In genomic region chr10:131803863-131804425, GRCh38 we compare ENCODE assay signal across 16 cellular contexts.
A peak's percentile ranks its signal among the peaks of the same experiment; 100 is the strongest.
DNase-seq lines count a peak whose midpoint lies in the region; ATAC-seq and TF ChIP-seq lines count a peak whose summit lies in the region.
"Had no signal": no experiment of that assay in that cellular context is flagged by ENCODE, and none has a peak within 500 bp of the region (broad histone marks: within the 10 kb centered on the region; RNA-seq: fewer than 3 reads in every experiment).

No MANE protein-coding gene starts in this region.

- H3K27me3 Mint-ChIP-seq in activated CD8-positive, alpha-beta memory T cell treated with anti-CD3 and anti-CD28 coated beads, Interleukin-2, amount 10 ng/mL, durations not matched to agents 7 days and 5 days: no peaks in the 10 kb centered on the region
- peaks cover 6% of the 10 kb centered on the region for H3K27me3 Mint-ChIP-seq in endodermal cell (ENCODE audit: insufficient read depth)
- H3K27me3 Mint-ChIP-seq in nephron progenitor cell (ENCODE audit: low read depth, poor library complexity): peaks cover 17% of the 10 kb centered on the region
- H3K27me3 Mint-ChIP-seq in type B pancreatic cell: peaks cover 13% of the 10 kb centered on the region
- peaks cover 0 to 13% (median 5%) of the 10 kb centered on the region in 5 donors for H3K27me3 Mint-ChIP-seq in naive thymus-derived CD8-positive, alpha-beta T cell

- no peaks in the 10 kb centered on the region for H3K36me3 Mint-ChIP-seq in activated CD8-positive, alpha-beta memory T cell treated with anti-CD3 and anti-CD28 coated beads, Interleukin-2, amount 10 ng/mL, durations not matched to agents 7 days and 5 days
- H3K36me3 Mint-ChIP-seq in endodermal cell (ENCODE audit: low read depth) (no peaks in the 10 kb centered on the region), nephron progenitor cell (ENCODE audit: low read depth) (peaks cover 6% of the 10 kb centered on the region), type B pancreatic cell (no peaks in the 10 kb centered on the region)
- H3K36me3 Mint-ChIP-seq in naive thymus-derived CD8-positive, alpha-beta T cell: peaks cover 0 to 16% (median 5%) of the 10 kb centered on the region in 3 donors

- no peak overlapping the region for H3K27ac ChIP-seq in endodermal cell (ENCODE audit: low read depth, low read length)

- H3K9me3 ChIP-seq in endodermal cell (ENCODE audit: control insufficient read depth, low read length): peaks cover 9% of the 10 kb centered on the region

- H3K9ac ChIP-seq in endodermal cell (ENCODE audit: extremely low read depth, low read length, poor library complexity, severe bottlenecking): no peak overlapping the region

- WGBS in endodermal cell (ENCODE audit: insufficient coverage in 1 of 2, insufficient read length in 1 of 2), 2 experiments: 82 to 92% methylated on average over 3 to 9 of the region's 9 CpGs

- no peaks in the 10 kb centered on the region for H3K27me3 ChIP-seq in endodermal cell (ENCODE audit: control insufficient read depth, insufficient read depth, low read length, poor library complexity, severe bottlenecking)

- H3K4me3 ChIP-seq in endodermal cell (ENCODE audit: low read length): no peak overlapping the region

- H3K4me1 ChIP-seq in endodermal cell (ENCODE audit: control insufficient read depth, insufficient read depth, low read length): peaks cover 3% of the 10 kb centered on the region

- POLR2A ChIA-PET in naive thymus-derived CD8-positive, alpha-beta T cell (lab: Charles Lee): no interaction called here

- H3K27ac Mint-ChIP-seq in activated CD8-positive, alpha-beta memory T cell treated with anti-CD3 and anti-CD28 coated beads, Interleukin-2, amount 10 ng/mL, durations not matched to agents 7 days and 5 days: no peak overlapping the region
- H3K27ac Mint-ChIP-seq in endodermal cell: no peak overlapping the region
- peak overlapping the region; percentile 86 for H3K27ac Mint-ChIP-seq in nephron progenitor cell
- no peak overlapping the region for H3K27ac Mint-ChIP-seq in type B pancreatic cell
- peak overlapping the region in 1 of 10 donors; percentile 63 for H3K27ac Mint-ChIP-seq in naive thymus-derived CD8-positive, alpha-beta T cell
- H3K27ac Mint-ChIP-seq: B cell; CD4-positive, alpha-beta T cell had no signal

- peaks cover 4% of the 10 kb centered on the region for H3K9me3 Mint-ChIP-seq in activated CD8-positive, alpha-beta memory T cell treated with anti-CD3 and anti-CD28 coated beads, Interleukin-2, amount 10 ng/mL, durations not matched to agents 7 days and 5 days (ENCODE audit: low read depth)
- peaks cover 15% of the 10 kb centered on the region for H3K9me3 Mint-ChIP-seq in endodermal cell
- peaks cover 18% of the 10 kb centered on the region for H3K9me3 Mint-ChIP-seq in nephron progenitor cell
- H3K9me3 Mint-ChIP-seq in type B pancreatic cell: no peaks in the 10 kb centered on the region
- peaks cover 5 to 18% (median 14%) of the 10 kb centered on the region in 9 donors for H3K9me3 Mint-ChIP-seq in naive thymus-derived CD8-positive, alpha-beta T cell

- peak; percentile 19 for DNase-seq in activated CD8-positive, alpha-beta memory T cell treated with anti-CD3 and anti-CD28 coated beads, Interleukin-2, amount 10 ng/mL, durations not matched to agents 7 days and 5 days
- DNase-seq in endodermal cell: peak; percentile 32
- DNase-seq in nephron progenitor cell: no peak
- DNase-seq in type B pancreatic cell (ENCODE audit: extremely low spot score, unreplicated experiment): peak; percentile 49
- no peak for DNase-seq in activated gamma-delta T cell treated with Interleukin-2 at 50 U/mL for 16 hours
- DNase-seq in naive thymus-derived CD8-positive, alpha-beta T cell: no peak
- DNase-seq in GM20000 (ENCODE audit: low spot score): no peak
- DNase-seq: CD4-positive, alpha-beta T cell; HCEC 1CT; MV-4-11; NCI-H1417 treated with DMSO at 0.1 percent for 48 hours; NCI-H2029; NCI-H2171 treated with DMSO at 0.1 percent for 48 hours; NCI-H446 treated with DMSO at 0.1 percent for 48 hours had no signal

- TF ChIP-seq CTCF in endodermal cell (conservative IDR thresholded peaks at IDR 0.05): no peak
- TF ChIP-seq CTCF in nephron progenitor cell (IDR thresholded peaks at IDR 0.05): no peak
- no peak for TF ChIP-seq CTCF in type B pancreatic cell (conservative IDR thresholded peaks at IDR 0.05)
- no peak for TF ChIP-seq CTCF in GM20000 (IDR thresholded peaks at IDR 0.05; ENCODE audit: extremely low read depth, missing control alignments)

- H3K4me1 Mint-ChIP-seq in activated CD8-positive, alpha-beta memory T cell treated with anti-CD3 and anti-CD28 coated beads, Interleukin-2, amount 10 ng/mL, durations not matched to agents 7 days and 5 days: no peaks in the 10 kb centered on the region
- H3K4me1 Mint-ChIP-seq in endodermal cell (peaks cover 5% of the 10 kb centered on the region), nephron progenitor cell (peaks cover 47% of the 10 kb centered on the region), type B pancreatic cell (ENCODE audit: unreplicated experiment) (peaks cover 10% of the 10 kb centered on the region)
- peaks cover 0 to 3% (median 0%) of the 10 kb centered on the region in 4 donors for H3K4me1 Mint-ChIP-seq in naive thymus-derived CD8-positive, alpha-beta T cell
- H3K4me1 Mint-ChIP-seq: B cell had no signal

- H3K36me3 ChIP-seq in endodermal cell (ENCODE audit: control insufficient read depth, insufficient read depth, low read length): no peaks in the 10 kb centered on the region

- no peak for ATAC-seq in activated CD8-positive, alpha-beta memory T cell treated with anti-CD3 and anti-CD28 coated beads, Interleukin-2, amount 10 ng/mL, durations not matched to agents 7 days and 5 days
- no peak for ATAC-seq in naive thymus-derived CD8-positive, alpha-beta T cell
- ATAC-seq: Panc1 had no signal

- CTCF ChIA-PET in activated CD8-positive, alpha-beta memory T cell treated with anti-CD3 and anti-CD28 coated beads, Interleukin-2, amount 10 ng/mL, durations not matched to agents 7 days and 5 days (lab: Charles Lee): no interaction called here

- no peak overlapping the region for H3K4me3 Mint-ChIP-seq in activated CD8-positive, alpha-beta memory T cell treated with anti-CD3 and anti-CD28 coated beads, Interleukin-2, amount 10 ng/mL, durations not matched to agents 7 days and 5 days
- no peak overlapping the region for H3K4me3 Mint-ChIP-seq in endodermal cell
- H3K4me3 Mint-ChIP-seq in nephron progenitor cell: peak overlapping the region; percentile 60
- H3K4me3 Mint-ChIP-seq in type B pancreatic cell: no peak overlapping the region
- no peak overlapping the region for H3K4me3 Mint-ChIP-seq in naive thymus-derived CD8-positive, alpha-beta T cell
- H3K4me3 Mint-ChIP-seq: B cell; CD4-positive, alpha-beta T cell had no signal

Comparison
In these comparisons a context has a peak if more than half of its experiments do, and no peak if none do; other contexts are left out.
1. DNase-seq: peak in activated CD8-positive, alpha-beta memory T cell treated with anti-CD3 and anti-CD28 coated beads, Interleukin-2, amount 10 ng/mL, durations not matched to agents 7 days and 5 days (single experiment), endodermal cell (single experiment) and type B pancreatic cell (single experiment); none in nephron progenitor cell (single experiment), activated gamma-delta T cell treated with Interleukin-2 at 50 U/mL for 16 hours (single experiment), naive thymus-derived CD8-positive, alpha-beta T cell (0 of 10) and GM20000 (single experiment).